Comparison of ENCODE assay signal across 1 cellular context in genomic region chr11:69587454-69588081, GRCh38.
TF ChIP-seq lines count a peak whose summit lies in the region.

No MANE protein-coding gene starts in this region.

TF ChIP-seq in SK-N-SH, 30 proteins besides CTCF, POLR2A, EP300 and RAD21 (continued from another document):
- TF ChIP-seq REST (IDR thresholded peaks at IDR 0.05; ENCODE audit: low read depth, low read length) (peak; percentile 31; the same call in 1 of the 2 replicates), GATA2 (CRISPR knock-in tag; IDR thresholded peaks at IDR 0.05) (no peak), FOXM1 (IDR thresholded peaks at IDR 0.05; ENCODE audit: low read depth) (peak; percentile 15; the same call in 1 of the 2 replicates), YY1 (IDR thresholded peaks at IDR 0.05; ENCODE audit: low read depth) (peak; percentile 16; the same call in 1 of the 2 replicates), JUND (IDR thresholded peaks at IDR 0.05) (peak; percentile 92), RXRA (IDR thresholded peaks at IDR 0.05; ENCODE audit: borderline replicate concordance, low read depth) (peak; percentile 80; the same call in 1 of the 2 replicates), SIN3A (IDR thresholded peaks at IDR 0.05; ENCODE audit: borderline replicate concordance, low read depth, low read length) (no peak), NRF1 (IDR thresholded peaks at IDR 0.05; ENCODE audit: low read depth, low read length) (no peak), TCF12 (IDR thresholded peaks at IDR 0.05) (peak; percentile 93), FOSL2 (IDR thresholded peaks at IDR 0.05; ENCODE audit: borderline replicate concordance, low read depth) (peak; percentile 95), MEF2A (IDR thresholded peaks at IDR 0.05; ENCODE audit: borderline replicate concordance, low read depth) (peak; percentile 85), USF1 (IDR thresholded peaks at IDR 0.05; ENCODE audit: borderline replicate concordance, low read depth) (no peak), TEAD4 (IDR thresholded peaks at IDR 0.05; ENCODE audit: borderline replicate concordance, insufficient read depth) (peak; percentile 55; the same call in 1 of the 2 replicates), NFIC (IDR thresholded peaks at IDR 0.05; ENCODE audit: borderline replicate concordance) (peak; percentile 87)
- TF ChIP-seq, protein P1, sequence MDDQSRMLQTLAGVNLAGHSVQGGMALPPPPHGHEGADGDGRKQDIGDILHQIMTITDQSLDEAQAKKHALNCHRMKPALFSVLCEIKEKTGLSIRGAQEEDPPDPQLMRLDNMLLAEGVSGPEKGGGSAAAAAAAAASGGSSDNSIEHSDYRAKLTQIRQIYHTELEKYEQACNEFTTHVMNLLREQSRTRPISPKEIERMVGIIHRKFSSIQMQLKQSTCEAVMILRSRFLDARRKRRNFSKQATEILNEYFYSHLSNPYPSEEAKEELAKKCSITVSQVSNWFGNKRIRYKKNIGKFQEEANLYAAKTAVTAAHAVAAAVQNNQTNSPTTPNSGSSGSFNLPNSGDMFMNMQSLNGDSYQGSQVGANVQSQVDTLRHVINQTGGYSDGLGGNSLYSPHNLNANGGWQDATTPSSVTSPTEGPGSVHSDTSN (IDR thresholded peaks at IDR 0.05): peak; percentile 82
- TF ChIP-seq, protein P2, sequence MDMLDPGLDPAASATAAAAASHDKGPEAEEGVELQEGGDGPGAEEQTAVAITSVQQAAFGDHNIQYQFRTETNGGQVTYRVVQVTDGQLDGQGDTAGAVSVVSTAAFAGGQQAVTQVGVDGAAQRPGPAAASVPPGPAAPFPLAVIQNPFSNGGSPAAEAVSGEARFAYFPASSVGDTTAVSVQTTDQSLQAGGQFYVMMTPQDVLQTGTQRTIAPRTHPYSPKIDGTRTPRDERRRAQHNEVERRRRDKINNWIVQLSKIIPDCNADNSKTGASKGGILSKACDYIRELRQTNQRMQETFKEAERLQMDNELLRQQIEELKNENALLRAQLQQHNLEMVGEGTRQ (IDR thresholded peaks at IDR 0.05; ENCODE audit: borderline replicate concordance, low read depth, low read length): no peak
- TF ChIP-seq, protein P3, sequence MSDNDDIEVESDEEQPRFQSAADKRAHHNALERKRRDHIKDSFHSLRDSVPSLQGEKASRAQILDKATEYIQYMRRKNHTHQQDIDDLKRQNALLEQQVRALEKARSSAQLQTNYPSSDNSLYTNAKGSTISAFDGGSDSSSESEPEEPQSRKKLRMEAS (IDR thresholded peaks at IDR 0.05; ENCODE audit: low read depth): peak; percentile 52
